In the genomic region with DNA sequence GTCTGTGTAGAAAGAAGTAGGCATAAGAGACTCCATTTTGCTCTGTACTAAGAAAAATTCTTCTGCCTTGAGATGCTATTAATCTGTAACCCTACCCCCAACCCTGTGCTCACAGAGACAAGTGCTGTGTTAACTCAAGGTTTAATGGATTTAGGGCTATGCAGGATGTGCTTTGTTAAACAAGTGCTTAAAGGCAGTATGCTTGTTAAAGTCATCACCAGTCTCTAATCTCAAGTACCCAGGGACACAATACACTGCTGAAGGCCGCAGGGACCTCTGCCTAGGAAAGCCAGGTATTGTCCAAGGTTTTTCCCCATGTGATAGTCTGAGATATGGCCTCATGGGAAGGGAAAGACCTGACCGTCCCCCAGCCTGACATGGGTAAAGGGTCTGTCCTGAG, we compare ENCODE assay signal across 2 cellular contexts. TPM values are rescaled to one million over a fixed set of nuclear protein-coding genes. Genes with fewer than 3 reads are reported as not detected.
"Had no signal": no experiment of that assay in that cellular context is flagged by ENCODE, and none has a peak within 500 bp of the region (broad histone marks: within the 10 kb centered on the region; RNA-seq: fewer than 3 reads in every experiment).

No MANE protein-coding gene starts in this region.

RNA-seq across cellular contexts. Expression of a gene that starts 39.0 kb away (rescaled TPM):
- total RNA-seq: HT-29 had no signal
- polyA plus RNA-seq: HepG2 had no signal
